ENCODE assay signal across 1 cellular context in the genomic region with DNA sequence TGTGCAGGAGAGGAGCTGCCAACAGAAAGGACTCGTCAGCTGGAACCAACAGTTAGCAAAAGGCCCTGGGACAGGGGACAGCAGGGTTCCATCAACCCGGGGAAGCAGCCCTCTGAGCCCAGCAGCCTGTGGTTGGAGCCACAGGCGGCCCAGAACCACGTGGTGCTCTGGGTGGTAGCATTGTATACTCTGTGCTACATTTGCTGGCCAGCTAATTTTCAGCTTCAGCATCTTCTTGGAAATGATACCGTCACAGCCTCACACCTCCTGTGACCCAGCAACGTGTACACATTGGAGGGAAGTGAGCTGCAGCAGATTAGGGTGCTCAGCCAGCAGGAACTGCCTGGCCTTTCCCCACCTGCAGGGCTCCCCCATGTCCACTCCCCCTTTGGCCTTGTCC.
TF ChIP-seq lines count a peak whose summit lies in the region.

No MANE protein-coding gene starts in this region.

TF ChIP-seq in GM12878, 131 proteins besides CTCF, POLR2A, EP300 and RAD21:
- TF ChIP-seq PAX5 (IDR thresholded peaks at IDR 0.05; ENCODE audit: borderline replicate concordance, low read depth, low read length): no peak
- TF ChIP-seq JUND (IDR thresholded peaks at IDR 0.05; ENCODE audit: low read depth, low read length): no peak
- TF ChIP-seq MTA3 (IDR thresholded peaks at IDR 0.05; ENCODE audit: borderline replicate concordance, low read length): no peak
- no peak for TF ChIP-seq STAT3 (IDR thresholded peaks at IDR 0.05; ENCODE audit: low read depth, low read length)
- no peak for TF ChIP-seq ZNF384 (IDR thresholded peaks at IDR 0.05; ENCODE audit: borderline replicate concordance, low read depth, low read length)
- TF ChIP-seq POLR2AphosphoS2 (IDR thresholded peaks at IDR 0.05; ENCODE audit: low read depth, low read length): no peak
- TF ChIP-seq IKZF1 (conservative IDR thresholded peaks at IDR 0.05): no peak
- TF ChIP-seq, protein P1, sequence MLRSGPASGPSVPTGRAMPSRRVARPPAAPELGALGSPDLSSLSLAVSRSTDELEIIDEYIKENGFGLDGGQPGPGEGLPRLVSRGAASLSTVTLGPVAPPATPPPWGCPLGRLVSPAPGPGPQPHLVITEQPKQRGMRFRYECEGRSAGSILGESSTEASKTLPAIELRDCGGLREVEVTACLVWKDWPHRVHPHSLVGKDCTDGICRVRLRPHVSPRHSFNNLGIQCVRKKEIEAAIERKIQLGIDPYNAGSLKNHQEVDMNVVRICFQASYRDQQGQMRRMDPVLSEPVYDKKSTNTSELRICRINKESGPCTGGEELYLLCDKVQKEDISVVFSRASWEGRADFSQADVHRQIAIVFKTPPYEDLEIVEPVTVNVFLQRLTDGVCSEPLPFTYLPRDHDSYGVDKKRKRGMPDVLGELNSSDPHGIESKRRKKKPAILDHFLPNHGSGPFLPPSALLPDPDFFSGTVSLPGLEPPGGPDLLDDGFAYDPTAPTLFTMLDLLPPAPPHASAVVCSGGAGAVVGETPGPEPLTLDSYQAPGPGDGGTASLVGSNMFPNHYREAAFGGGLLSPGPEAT (IDR thresholded peaks at IDR 0.05; ENCODE audit: low read depth): no peak
- TF ChIP-seq, protein P2, sequence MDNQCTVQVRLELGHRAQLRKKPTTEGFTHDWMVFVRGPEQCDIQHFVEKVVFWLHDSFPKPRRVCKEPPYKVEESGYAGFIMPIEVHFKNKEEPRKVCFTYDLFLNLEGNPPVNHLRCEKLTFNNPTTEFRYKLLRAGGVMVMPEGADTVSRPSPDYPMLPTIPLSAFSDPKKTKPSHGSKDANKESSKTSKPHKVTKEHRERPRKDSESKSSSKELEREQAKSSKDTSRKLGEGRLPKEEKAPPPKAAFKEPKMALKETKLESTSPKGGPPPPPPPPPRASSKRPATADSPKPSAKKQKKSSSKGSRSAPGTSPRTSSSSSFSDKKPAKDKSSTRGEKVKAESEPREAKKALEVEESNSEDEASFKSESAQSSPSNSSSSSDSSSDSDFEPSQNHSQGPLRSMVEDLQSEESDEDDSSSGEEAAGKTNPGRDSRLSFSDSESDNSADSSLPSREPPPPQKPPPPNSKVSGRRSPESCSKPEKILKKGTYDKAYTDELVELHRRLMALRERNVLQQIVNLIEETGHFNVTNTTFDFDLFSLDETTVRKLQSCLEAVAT (IDR thresholded peaks at IDR 0.05): no peak
- TF ChIP-seq CHD4 (IDR thresholded peaks at IDR 0.05): no peak
- no peak for TF ChIP-seq FOS (IDR thresholded peaks at IDR 0.05; ENCODE audit: borderline replicate concordance, extremely low read depth, insufficient read length)
TF ChIP-seq in GM12878: peak in this region for 0.
